In genomic region chr9:77456829-77457437, GRCh38 we compare ENCODE assay signal across 9 cellular contexts.
DNase-seq lines count a peak whose midpoint lies in the region; ATAC-seq and TF ChIP-seq lines count a peak whose summit lies in the region.
"Had no signal": no experiment of that assay in that cellular context is flagged by ENCODE, and none has a peak within 500 bp of the region (broad histone marks: within the 10 kb centered on the region; RNA-seq: fewer than 3 reads in every experiment).

No MANE protein-coding gene starts in this region.

- H3K36me3 Mint-ChIP-seq in CD4-positive, alpha-beta T cell (ENCODE audit: low read depth), result no peaks in the 10 kb centered on the region
- H3K36me3 Mint-ChIP-seq: activated naive CD8-positive, alpha-beta T cell had no signal

- no peaks in the 10 kb centered on the region for H3K9me3 ChIP-seq in CD4-positive, alpha-beta T cell (ENCODE audit: control insufficient read depth, low read length)

- peak; percentile 80 for TF ChIP-seq CTCF in CD4-positive, alpha-beta T cell (IDR thresholded peaks at IDR 0.05)

- H3K27ac Mint-ChIP-seq in CD4-positive, alpha-beta T cell, result no peak overlapping the region
- H3K27ac Mint-ChIP-seq: activated naive CD8-positive, alpha-beta T cell had no signal

- DNase-seq in CD4-positive, alpha-beta T cell, result peak; percentile 62 to 81 (median 73)
- peak; percentile 72 for DNase-seq in NCI-H510A treated with DMSO at 0.1 percent for 48 hours (lab: John Stamatoyannopoulos, UW)
- DNase-seq in activated CD4-positive, alpha-beta T cell treated with anti-CD3 and anti-CD28 coated beads, Interleukin-2, amount 50 U/mL, for 48 hours, result peak; percentile 90 to 92
- DNase-seq in effector CD4-positive, alpha-beta T cell, result peak; percentile 62
- DNase-seq in medulla oblongata (ENCODE audit: extremely low spot score), result peak; percentile 96
- DNase-seq in stimulated activated CD8-positive, alpha-beta memory T cell treated with anti-CD3 and anti-CD28 coated beads, Interleukin-2, amount 100 ng/mL, for 1 hour (ENCODE audit: low read depth in 2 of 2), result peak; percentile 58 to 62

- H3K4me1 Mint-ChIP-seq in CD4-positive, alpha-beta T cell (ENCODE audit: low read depth), result peaks cover 29% of the 10 kb centered on the region

- H3K27me3 ChIP-seq in CD4-positive, alpha-beta T cell (ENCODE audit: control insufficient read depth, insufficient read depth, low read length), result no peaks in the 10 kb centered on the region

- no peak overlapping the region for H3K4me3 Mint-ChIP-seq in CD4-positive, alpha-beta T cell
- H3K4me3 Mint-ChIP-seq: activated naive CD8-positive, alpha-beta T cell had no signal

- intact Hi-C loops in CD4-positive, alpha-beta T cell (cut with DNase I, micrococcal nuclease), result loop anchor here (5.0 to 10.0 kb wide), 3 partner anchors 298 to 758 kb away; no protein-coding TSS in a partner anchor

- peak; percentile 81 for ATAC-seq in CD4-positive, alpha-beta T cell (ENCODE audit: poor library complexity)
- ATAC-seq in GM19324 (IDR thresholded peaks at IDR 0.05; ENCODE audit: low FRiP score, unreplicated experiment) (peak; percentile 61), HG03432 (IDR thresholded peaks at IDR 0.05; ENCODE audit: unreplicated experiment) (peak; percentile 81)

- no peaks in the 10 kb centered on the region for H3K9me3 Mint-ChIP-seq in CD4-positive, alpha-beta T cell

- CTCF ChIA-PET in CD4-positive, alpha-beta T cell (lab: Charles Lee), result interaction anchor here (0.8 to 2.9 kb wide), 11 partner anchors 8 to 885 kb away, joined by 3 to 12 read pairs (median 4); no protein-coding TSS in a partner anchor

- H3K27ac ChIP-seq in CD4-positive, alpha-beta T cell (ENCODE audit: low read depth, low read length), result no peak overlapping the region

- no peaks in the 10 kb centered on the region for H3K27me3 Mint-ChIP-seq in CD4-positive, alpha-beta T cell
- H3K27me3 Mint-ChIP-seq: activated naive CD8-positive, alpha-beta T cell had no signal

- POLR2A ChIA-PET in CD4-positive, alpha-beta T cell (lab: Charles Lee), result interaction anchor here (0.9 to 1.3 kb wide), 2 partner anchors 10 to 18 kb away, joined by 3 to 5 read pairs; no protein-coding TSS in a partner anchor
